ENCODE assay signal across 33 cellular contexts in genomic region chr15:87483468-87483867, GRCh38.
"Had no signal": no experiment of that assay in that cellular context is flagged by ENCODE, and none has a peak within 500 bp of the region (broad histone marks: within the 10 kb centered on the region; RNA-seq: fewer than 3 reads in every experiment).

No MANE protein-coding gene starts in this region.

- H3K4me1 Mint-ChIP-seq: activated CD4-positive, alpha-beta T cell treated with anti-CD3 and anti-CD28 coated beads, Interleukin-2, amount 10 ng/mL, durations not matched to agents 7 days and 5 days; activated naive CD4-positive, alpha-beta T cell treated with anti-CD3 and anti-CD28 coated beads, Interleukin-2, amount 10 ng/mL, durations not matched to agents 7 days and 5 days; activated naive CD8-positive, alpha-beta T cell treated with anti-CD3 and anti-CD28 coated beads, Interleukin-2, amount 10 ng/mL, durations not matched to agents 7 days and 5 days; activated naive CD8-positive, alpha-beta T cell treated with anti-CD3 and anti-CD28 coated beads, Interleukin-2, amount 50 U/mL, for 24 hours; central memory CD8-positive, alpha-beta T cell had no signal

- H3K4me3 Mint-ChIP-seq: activated CD4-positive, alpha-beta memory T cell treated with anti-CD3 and anti-CD28 coated beads for 36 hours; activated CD4-positive, alpha-beta T cell treated with anti-CD3 and anti-CD28 coated beads, Interleukin-2, amount 10 ng/mL, durations not matched to agents 7 days and 5 days; activated CD8-positive, alpha-beta T cell treated with anti-CD3 and anti-CD28 coated beads for 36 hours; activated naive CD4-positive, alpha-beta T cell treated with anti-CD3 and anti-CD28 coated beads, Interleukin-2, amount 10 ng/mL, durations not matched to agents 7 days and 5 days; activated naive CD4-positive, alpha-beta T cell treated with anti-CD3 and anti-CD28 coated beads, Interleukin-2, amount 50 U/mL, for 24 hours; activated naive CD8-positive, alpha-beta T cell; activated naive CD8-positive, alpha-beta T cell treated with anti-CD3 and anti-CD28 coated beads, Interleukin-2, amount 10 ng/mL, durations not matched to agents 7 days and 5 days; activated naive CD8-positive, alpha-beta T cell treated with anti-CD3 and anti-CD28 coated beads, Interleukin-2, amount 50 U/mL, for 24 hours; activated T-cell treated with anti-CD3 and anti-CD28 coated beads, Interleukin-2, amount 50 U/mL, for 24 hours; brain; central memory CD8-positive, alpha-beta T cell; T-helper 1 cell treated with Interleukin-12 subunit alpha and Interleukin-12 subunit beta and Interleukin-4 antibody, amounts not matched to agents 30 μg/mL and 1 μg/mL, for 36 hours; T-helper 2 cell treated with Interferon-gamma antibody and Interleukin-4, amounts not matched to agents 5 μg/mL and 100 μg/mL, for 36 hours; WTC11 had no signal

- H3K36me3 Mint-ChIP-seq: activated CD4-positive, alpha-beta memory T cell treated with anti-CD3 and anti-CD28 coated beads for 36 hours; activated naive CD4-positive, alpha-beta T cell treated with anti-CD3 and anti-CD28 coated beads, Interleukin-2, amount 10 ng/mL, durations not matched to agents 7 days and 5 days; activated naive CD4-positive, alpha-beta T cell treated with anti-CD3 and anti-CD28 coated beads, Interleukin-2, amount 50 U/mL, for 24 hours; activated naive CD8-positive, alpha-beta T cell; activated naive CD8-positive, alpha-beta T cell treated with anti-CD3 and anti-CD28 coated beads, Interleukin-2, amount 10 ng/mL, durations not matched to agents 7 days and 5 days; brain; WTC11 had no signal

- DNase-seq: activated CD4-positive, alpha-beta memory T cell treated with anti-CD3 and anti-CD28 coated beads for 36 hours; activated CD4-positive, alpha-beta T cell treated with anti-CD3 and anti-CD28 coated beads for 4 hours; activated CD4-positive, alpha-beta T cell treated with anti-CD3 and anti-CD28 coated beads, Interleukin-2, amount 10 ng/mL, durations not matched to agents 7 days and 5 days; activated CD4-positive, CD25-positive, alpha-beta regulatory T cell; activated CD4-positive, CD25-positive, alpha-beta regulatory T cell treated with anti-CD3 and anti-CD28 coated beads, Interleukin-2, amount 50 U/mL, for 72 hours; activated CD8-positive, alpha-beta memory T cell treated with anti-CD3 and anti-CD28 coated beads, Interleukin-2, amount 50 U/mL, for 4 hours; activated CD8-positive, alpha-beta T cell treated with anti-CD3 and anti-CD28 coated beads for 36 hours; activated effector memory CD4-positive, alpha-beta T cell treated with Interleukin-2 at 50 U/mL for 16 hours; activated gamma-delta T cell; activated naive CD4-positive, alpha-beta T cell treated with anti-CD3 and anti-CD28 coated beads, Interleukin-2, amount 10 ng/mL, durations not matched to agents 7 days and 5 days; activated naive CD4-positive, alpha-beta T cell treated with Interleukin-2 at 50 U/mL for 16 hours; activated naive CD8-positive, alpha-beta T cell treated with anti-CD3 and anti-CD28 coated beads, Interleukin-2, amount 10 ng/mL, durations not matched to agents 7 days and 5 days; activated naive CD8-positive, alpha-beta T cell treated with anti-CD3 and anti-CD28 coated beads, Interleukin-2, amount 50 U/mL, for 24 hours; activated T-cell treated with anti-CD3 and anti-CD28 coated beads for 4 hours; activated T-cell treated with anti-CD3 and anti-CD28 coated beads, Interleukin-2, amount 50 U/mL, for 24 hours; activated T-cell treated with anti-CD3 and anti-CD28 coated beads, Interleukin-2, amount 50 U/mL, for 48 hours; amygdala; anterior cingulate cortex; caudate nucleus; cerebellar nuclear complex; SW 1271; T-helper 1 cell; T-helper 2 cell; T-helper 9 cell; WERI-Rb-1 had no signal

- ATAC-seq: activated CD8-positive, alpha-beta T cell treated with anti-CD3 and anti-CD28 coated beads for 36 hours; activated naive CD8-positive, alpha-beta T cell treated with anti-CD3 and anti-CD28 coated beads, Interleukin-2, amount 50 U/mL, for 24 hours; WTC11 had no signal

- H3K9me3 Mint-ChIP-seq: activated CD4-positive, alpha-beta memory T cell treated with anti-CD3 and anti-CD28 coated beads for 36 hours; activated CD8-positive, alpha-beta T cell treated with anti-CD3 and anti-CD28 coated beads for 36 hours; activated naive CD4-positive, alpha-beta T cell treated with anti-CD3 and anti-CD28 coated beads, Interleukin-2, amount 50 U/mL, for 24 hours; activated naive CD8-positive, alpha-beta T cell treated with anti-CD3 and anti-CD28 coated beads, Interleukin-2, amount 50 U/mL, for 24 hours; activated T-cell treated with anti-CD3 and anti-CD28 coated beads, Interleukin-2, amount 50 U/mL, for 24 hours; T-helper 1 cell treated with Interleukin-12 subunit alpha and Interleukin-12 subunit beta and Interleukin-4 antibody, amounts not matched to agents 30 μg/mL and 1 μg/mL, for 36 hours had no signal

- H3K27me3 Mint-ChIP-seq: activated CD4-positive, alpha-beta memory T cell treated with anti-CD3 and anti-CD28 coated beads for 36 hours; activated CD4-positive, alpha-beta T cell treated with anti-CD3 and anti-CD28 coated beads, Interleukin-2, amount 10 ng/mL, durations not matched to agents 7 days and 5 days; activated CD8-positive, alpha-beta T cell treated with anti-CD3 and anti-CD28 coated beads for 36 hours; activated naive CD4-positive, alpha-beta T cell treated with anti-CD3 and anti-CD28 coated beads, Interleukin-2, amount 10 ng/mL, durations not matched to agents 7 days and 5 days; activated naive CD8-positive, alpha-beta T cell treated with anti-CD3 and anti-CD28 coated beads, Interleukin-2, amount 10 ng/mL, durations not matched to agents 7 days and 5 days; activated naive CD8-positive, alpha-beta T cell treated with anti-CD3 and anti-CD28 coated beads, Interleukin-2, amount 50 U/mL, for 24 hours; brain had no signal

- H3K27ac Mint-ChIP-seq: activated CD4-positive, alpha-beta memory T cell treated with anti-CD3 and anti-CD28 coated beads for 36 hours; activated CD4-positive, alpha-beta T cell treated with anti-CD3 and anti-CD28 coated beads, Interleukin-2, amount 10 ng/mL, durations not matched to agents 7 days and 5 days; activated CD8-positive, alpha-beta T cell treated with anti-CD3 and anti-CD28 coated beads for 36 hours; activated naive CD4-positive, alpha-beta T cell treated with anti-CD3 and anti-CD28 coated beads, Interleukin-2, amount 10 ng/mL, durations not matched to agents 7 days and 5 days; activated naive CD4-positive, alpha-beta T cell treated with anti-CD3 and anti-CD28 coated beads, Interleukin-2, amount 50 U/mL, for 24 hours; activated naive CD8-positive, alpha-beta T cell; activated naive CD8-positive, alpha-beta T cell treated with anti-CD3 and anti-CD28 coated beads, Interleukin-2, amount 10 ng/mL, durations not matched to agents 7 days and 5 days; activated naive CD8-positive, alpha-beta T cell treated with anti-CD3 and anti-CD28 coated beads, Interleukin-2, amount 50 U/mL, for 24 hours; activated T-cell treated with anti-CD3 and anti-CD28 coated beads, Interleukin-2, amount 50 U/mL, for 24 hours; activated T-helper 2 cell treated with anti-CD3 and anti-CD28 coated beads, Interferon-gamma antibody, Interleukin-2, Interleukin-4, amounts not matched to agents 10 μg/mL and 5 μg/mL and 100 μg/mL, durations not matched to agents 14 hours and 24 hours and 36 hours; T-helper 1 cell treated with Interleukin-12 subunit alpha and Interleukin-12 subunit beta and Interleukin-4 antibody, amounts not matched to agents 30 μg/mL and 1 μg/mL, for 36 hours; T-helper 2 cell treated with Interferon-gamma antibody and Interleukin-4, amounts not matched to agents 5 μg/mL and 100 μg/mL, for 36 hours; WTC11 had no signal
